ENCODE assay signal across 34 cellular contexts in genomic region chr3:127195417-127195816, GRCh38. TPM values are rescaled to one million over a fixed set of nuclear protein-coding genes. Genes with fewer than 3 reads are reported as not detected.
"Had no signal": no experiment of that assay in that cellular context is flagged by ENCODE, and none has a peak within 500 bp of the region (broad histone marks: within the 10 kb centered on the region; RNA-seq: fewer than 3 reads in every experiment).

No MANE protein-coding gene starts in this region.

- H3K4me3 ChIP-seq: MG63, PC-9 had no signal

- H3K36me3 ChIP-seq: MG63 had no signal

- DNase-seq: activated B cell treated with CpG ODN at 0.5 μM for 24 hours; activated CD4-positive, alpha-beta memory T cell treated with anti-CD3 and anti-CD28 coated beads for 36 hours; activated CD4-positive, alpha-beta T cell treated with anti-CD3 and anti-CD28 coated beads for 4 hours; activated CD4-positive, alpha-beta T cell treated with anti-CD3 and anti-CD28 coated beads, Interleukin-2, amount 50 U/mL, for 1 hour; activated CD4-positive, CD25-positive, alpha-beta regulatory T cell treated with anti-CD3 and anti-CD28 coated beads, Interleukin-2, amount 50 U/mL, for 72 hours; activated CD8-positive, alpha-beta memory T cell treated with anti-CD3 and anti-CD28 coated beads, Interleukin-2, amount 50 U/mL, for 4 hours; activated naive CD4-positive, alpha-beta T cell treated with anti-CD3 and anti-CD28 coated beads, Interleukin-2, amount 10 ng/mL, durations not matched to agents 7 days and 5 days; activated naive CD8-positive, alpha-beta T cell treated with anti-CD3 and anti-CD28 coated beads, Interleukin-2, amount 50 U/mL, for 24 hours; activated T-cell treated with anti-CD3 and anti-CD28 coated beads for 4 hours; activated T-cell treated with anti-CD3 and anti-CD28 coated beads, Interleukin-2, amount 50 U/mL, for 4 hours; anterior cingulate cortex; Karpas-422; KBM-7; MG63; NCI-H1048; NCI-H1105 treated with DMSO at 0.1 percent for 48 hours; NCI-H1436 treated with DMSO at 0.1 percent for 48 hours; NCI-H1694 treated with DMSO at 0.1 percent for 48 hours; NCI-H2029 treated with DMSO at 0.1 percent for 48 hours; NCI-H2107; NCI-H2171; NCI-H510A; NCI-H526; NCI-H748 treated with DMSO at 0.1 percent for 48 hours; PC-9; Right ventricle myocardium superior; SW 1271; T-helper 1 cell; T-helper 2 cell; T-helper 9 cell had no signal

- H3K27ac ChIP-seq: PC-9, RWPE1, VCaP had no signal

- H3K9me3 ChIP-seq: MG63 had no signal

- ATAC-seq: activated naive CD8-positive, alpha-beta T cell treated with anti-CD3 and anti-CD28 coated beads, Interleukin-2, amount 50 U/mL, for 24 hours; activated T-cell treated with anti-CD3 and anti-CD28 coated beads, Interleukin-2, amount 50 U/mL, for 4 hours had no signal

RNA-seq across cellular contexts. Expression of gene PRR23E, which starts 2.5 kb away (rescaled TPM):
- total RNA-seq: activated B cell treated with CpG ODN at 0.5 μM for 24 hours; activated CD4-positive, alpha-beta memory T cell treated with anti-CD3 and anti-CD28 coated beads for 36 hours; activated T-cell treated with anti-CD3 and anti-CD28 coated beads, Interleukin-2, amount 50 U/mL, for 4 hours; activated T-helper 1 cell treated with anti-CD3 and anti-CD28 coated beads, Interleukin-12 subunit alpha, Interleukin-12 subunit beta, Interleukin-2, Interleukin-4 antibody, amounts not matched to agents 30 ng/mL and 10 ng/mL and 1 ng/mL, durations not matched to agents 14 hours and 24 hours and 36 hours; OCI-LY7; PC-9; Right ventricle myocardium superior had no signal
